Comparison of ENCODE assay signal across 23 cellular contexts in genomic region chr1:115575661-115576060, GRCh38.
"Had no signal": no experiment of that assay in that cellular context is flagged by ENCODE, and none has a peak within 500 bp of the region (broad histone marks: within the 10 kb centered on the region; RNA-seq: fewer than 3 reads in every experiment).

No MANE protein-coding gene starts in this region.

- H3K4me3 ChIP-seq: stomach, suprapubic skin, testis, thoracic aorta, thyroid gland, tibial artery, tibial nerve, transverse colon, upper lobe of left lung, upper lobe of right lung, uterus, vagina had no signal

- H3K27me3 ChIP-seq: stomach, suprapubic skin, testis, thyroid gland, tibial artery, tibial nerve, transverse colon, upper lobe of left lung, upper lobe of right lung, uterus, vagina had no signal

- H3K27ac ChIP-seq: stomach, suprapubic skin, testis, thoracic aorta, thyroid gland, tibial artery, tibial nerve, transverse colon, upper lobe of left lung, upper lobe of right lung, uterus, vagina had no signal

- H3K4me1 ChIP-seq: stomach, suprapubic skin, testis, thyroid gland, tibial artery, tibial nerve, transverse colon, upper lobe of left lung, upper lobe of right lung, uterus, vagina had no signal

- H3K36me3 ChIP-seq: stomach, suprapubic skin, thoracic aorta, thyroid gland, tibial artery, tibial nerve, transverse colon, upper lobe of left lung, upper lobe of right lung, uterus, vagina had no signal

- H3K9me3 ChIP-seq: testis, thyroid gland, upper lobe of right lung, uterus, vagina had no signal

- DNase-seq: stimulated activated CD4-positive, alpha-beta T cell treated with anti-CD3 and anti-CD28 coated beads, Interleukin-4, amount 100 ng/mL, for 1 hour; stimulated activated CD4-positive, alpha-beta T cell treated with anti-CD3 and anti-CD28 coated beads, Interleukin-4, amount 100 ng/mL, for 24 hours; stimulated activated CD4-positive, alpha-beta T cell treated with anti-CD3 and anti-CD28 coated beads, Interleukin-4, amount 100 ng/mL, for 4 hours; stimulated activated CD8-positive, alpha-beta memory T cell treated with anti-CD3 and anti-CD28 coated beads, Interleukin-4, amount 100 ng/mL, for 48 hours; stimulated activated naive B cell treated with anti-CD40 and anti-IgM and Interleukin-4, amounts not matched to agents 10 μg/mL and 1 μg/mL and 100 μg/mL, for 72 hours; stimulated activated naive CD4-positive, alpha-beta T cell; stimulated activated naive CD4-positive, alpha-beta T cell treated with Interleukin-2 at 50 U/mL for 16 hours; stimulated activated naive CD8-positive, alpha-beta T cell treated with anti-CD3 and anti-CD28 coated beads, Interleukin-15, amount 100 ng/mL, for 72 hours; stimulated activated naive CD8-positive, alpha-beta T cell treated with anti-CD3 and anti-CD28 coated beads, Interleukin-15, Interleukin-2, amounts not matched to agents 100 U/mL and 50 U/mL, for 24 hours; stomach; substantia nigra; testis; thyroid gland; tibial artery; transverse colon; trophoblast cell; upper lobe of left lung; upper lobe of right lung; uterus had no signal
